16 cellular contexts compared by ENCODE assay signal in genomic region chr4:100795581-100795980, GRCh38.
DNase-seq lines count a peak whose midpoint lies in the region; TF ChIP-seq lines count a peak whose summit lies in the region.
"Had no signal": no experiment of that assay in that cellular context is flagged by ENCODE, and none has a peak within 500 bp of the region (broad histone marks: within the 10 kb centered on the region; RNA-seq: fewer than 3 reads in every experiment).

No MANE protein-coding gene starts in this region.

- no peak overlapping the region for H3K4me3 Mint-ChIP-seq in endodermal cell
- H3K4me3 Mint-ChIP-seq: CD4-positive, CD25-positive, alpha-beta regulatory T cell; CD8-positive, alpha-beta memory T cell; H9; IgD-negative memory B cell had no signal

- no peak for TF ChIP-seq POLR2A in erythroblast (IDR thresholded peaks at IDR 0.05; ENCODE audit: low read length)

- no peaks in the 10 kb centered on the region for H3K36me3 Mint-ChIP-seq in endodermal cell (ENCODE audit: low read depth)
- H3K36me3 Mint-ChIP-seq: CD4-positive, CD25-positive, alpha-beta regulatory T cell; CD8-positive, alpha-beta memory T cell had no signal

- H3K4me1 ChIP-seq in endodermal cell (ENCODE audit: control insufficient read depth, insufficient read depth, low read length), result no peaks in the 10 kb centered on the region
- H3K4me1 ChIP-seq: BE2C had no signal

- no peaks in the 10 kb centered on the region for H3K36me3 ChIP-seq in endodermal cell (ENCODE audit: control insufficient read depth, insufficient read depth, low read length)
- H3K36me3 ChIP-seq: BE2C had no signal

- H3K4me1 Mint-ChIP-seq in endodermal cell, result peaks cover 6% of the 10 kb centered on the region
- H3K4me1 Mint-ChIP-seq: CD4-positive, CD25-positive, alpha-beta regulatory T cell; CD8-positive, alpha-beta memory T cell; IgD-negative memory B cell had no signal

- DNase-seq in NCI-H446 (lab: John Stamatoyannopoulos, UW) (peak; percentile 17 to 69), NCI-H69 (lab: John Stamatoyannopoulos, UW) (peak; percentile 42), cerebellar nuclear complex (lab: John Stamatoyannopoulos, UW) (peak; percentile 67 to 96), erythroblast (lab: John Stamatoyannopoulos, UW) (no peak), endodermal cell (no peak), MV-4-11 (lab: John Stamatoyannopoulos, UW) (no peak)
- DNase-seq: ACHN; BE2C; CD4-positive, CD25-positive, alpha-beta regulatory T cell; CD8-positive, alpha-beta memory T cell; COR-L47; DMS153; DMS79; GF-D8; H9 had no signal

- no peaks in the 10 kb centered on the region for H3K9me3 ChIP-seq in endodermal cell (ENCODE audit: control insufficient read depth, low read length)
- H3K9me3 ChIP-seq: BE2C had no signal

- 83 to 95% methylated on average over 1 of the region's 1 CpG for WGBS in endodermal cell (ENCODE audit: insufficient coverage in 1 of 2, insufficient read length in 1 of 2), 2 experiments

- TF ChIP-seq CTCF in endodermal cell (conservative IDR thresholded peaks at IDR 0.05), result no peak

- H3K27ac Mint-ChIP-seq in endodermal cell, result no peak overlapping the region
- H3K27ac Mint-ChIP-seq: CD4-positive, CD25-positive, alpha-beta regulatory T cell; IgD-negative memory B cell had no signal

- H3K27ac ChIP-seq in endodermal cell (ENCODE audit: low read depth, low read length), result no peak overlapping the region

- H3K9me3 Mint-ChIP-seq in endodermal cell, result no peaks in the 10 kb centered on the region
- H3K9me3 Mint-ChIP-seq: CD8-positive, alpha-beta memory T cell; H9 had no signal

- no peak overlapping the region for H3K9ac ChIP-seq in endodermal cell (ENCODE audit: extremely low read depth, low read length, poor library complexity, severe bottlenecking)

- H3K27me3 Mint-ChIP-seq in endodermal cell (ENCODE audit: insufficient read depth), result no peaks in the 10 kb centered on the region
- H3K27me3 Mint-ChIP-seq: IgD-negative memory B cell had no signal

- H3K27me3 ChIP-seq in endodermal cell (ENCODE audit: control insufficient read depth, insufficient read depth, low read length, poor library complexity, severe bottlenecking), result no peaks in the 10 kb centered on the region
- H3K27me3 ChIP-seq: BE2C had no signal

- no peak overlapping the region for H3K4me3 ChIP-seq in endodermal cell (ENCODE audit: low read length)

Comparison
In these comparisons a context has a peak if more than half of its experiments do, and no peak if none do; other contexts are left out.
1. DNase-seq: peak in NCI-H446 (2 of 2), NCI-H69 (single experiment) and cerebellar nuclear complex (2 of 2); none in erythroblast (0 of 2), endodermal cell (single experiment) and MV-4-11 (single experiment).